Comparison of ENCODE assay signal across 26 cellular contexts in the genomic region with DNA sequence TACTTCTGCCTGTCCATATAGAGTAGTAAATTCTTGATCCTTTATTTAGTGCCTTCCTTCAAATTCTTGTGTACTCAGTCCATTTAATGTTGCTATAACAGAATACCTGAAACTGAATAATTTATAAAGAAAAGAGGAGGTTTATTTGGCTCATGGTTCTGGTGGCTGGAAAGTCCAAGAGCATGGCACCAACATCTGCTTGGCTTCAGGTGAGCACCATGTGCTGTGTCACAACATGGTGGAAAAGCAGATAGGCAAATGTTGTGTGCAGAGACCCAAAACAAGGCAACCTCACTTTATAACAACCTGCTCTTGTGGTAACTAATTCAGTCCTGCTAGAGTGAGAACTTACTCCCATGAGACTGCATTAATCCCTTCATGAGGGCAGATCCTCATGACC.
"Had no signal": no experiment of that assay in that cellular context is flagged by ENCODE, and none has a peak within 500 bp of the region (broad histone marks: within the 10 kb centered on the region; RNA-seq: fewer than 3 reads in every experiment).

No MANE protein-coding gene starts in this region.

- H2AFZ ChIP-seq: hepatocyte, parathyroid adenoma had no signal

- H3K4me1 ChIP-seq: parathyroid adenoma, testis, thyroid gland, transverse colon, vagina had no signal

- H3K9ac ChIP-seq: parathyroid adenoma had no signal

- H3K36me3 ChIP-seq: thyroid gland, vagina had no signal

- H3K27ac Mint-ChIP-seq: naive thymus-derived CD4-positive, alpha-beta T cell; natural killer cell treated with Interleukin-12 subunit alpha and Interleukin-12 subunit beta and Interleukin-15 and Interleukin-18, amount 100 ng/mL, for 72 hours; stimulated activated naive B cell treated with anti-CD40 and anti-IgM and Interleukin-4, amounts not matched to agents 10 μg/mL and 1 μg/mL and 100 μg/mL, for 72 hours had no signal

- H3K27me3 Mint-ChIP-seq: naive thymus-derived CD4-positive, alpha-beta T cell; natural killer cell treated with Interleukin-12 subunit alpha and Interleukin-12 subunit beta and Interleukin-15 and Interleukin-18, amount 100 ng/mL, for 72 hours; stimulated activated naive B cell treated with anti-CD40 and anti-IgM and Interleukin-4, amounts not matched to agents 10 μg/mL and 1 μg/mL and 100 μg/mL, for 72 hours had no signal

- H3K27me3 ChIP-seq: hepatocyte, right atrium auricular region, stomach, testis, thyroid gland, transverse colon, upper lobe of left lung, vagina had no signal

- ATAC-seq: mucosa of descending colon; naive thymus-derived CD4-positive, alpha-beta T cell; natural killer cell treated with Interleukin-12 subunit alpha and Interleukin-12 subunit beta and Interleukin-15 and Interleukin-18, amount 100 ng/mL, for 72 hours; sciatic nerve; stimulated activated naive B cell treated with anti-CD40 and anti-IgM and Interleukin-4, amounts not matched to agents 10 μg/mL and 1 μg/mL and 100 μg/mL, for 72 hours; stimulated activated naive CD8-positive, alpha-beta T cell treated with anti-CD3 and anti-CD28 coated beads, Interleukin-15, Interleukin-2, amounts not matched to agents 100 U/mL and 50 U/mL, for 24 hours had no signal

- H3K4me3 Mint-ChIP-seq: naive thymus-derived CD4-positive, alpha-beta T cell; natural killer cell treated with Interleukin-12 subunit alpha and Interleukin-12 subunit beta and Interleukin-15 and Interleukin-18, amount 100 ng/mL, for 72 hours; stimulated activated naive B cell treated with anti-CD40 and anti-IgM and Interleukin-4, amounts not matched to agents 10 μg/mL and 1 μg/mL and 100 μg/mL, for 72 hours had no signal

- H3K36me3 Mint-ChIP-seq: natural killer cell treated with Interleukin-12 subunit alpha and Interleukin-12 subunit beta and Interleukin-15 and Interleukin-18, amount 100 ng/mL, for 72 hours had no signal

- H3K4me3 ChIP-seq: hepatocyte, left ventricle myocardium inferior, lung, mucosa of descending colon, psoas muscle, right atrium auricular region, skin epidermis, stomach, testis, thyroid gland, transverse colon, upper lobe of left lung, vagina had no signal

- H3K27ac ChIP-seq: hepatocyte, left ventricle myocardium inferior, parathyroid adenoma, psoas muscle, skin epidermis, stomach, testis, thyroid gland, transverse colon, upper lobe of left lung, vagina had no signal

- DNase-seq: islet precursor cell; left ventricle myocardium inferior; midbrain; mucosa of descending colon; naive thymus-derived CD4-positive, alpha-beta T cell; nucleus accumbens; psoas muscle; stimulated activated CD4-positive, alpha-beta T cell treated with anti-CD3 and anti-CD28 coated beads, Interleukin-12 subunit alpha, Interleukin-12 subunit beta, amount 100 ng/mL, for 4 hours; stimulated activated CD4-positive, alpha-beta T cell treated with anti-CD3 and anti-CD28 coated beads, Interleukin-15, amount 100 ng/mL, for 24 hours; stimulated activated CD4-positive, alpha-beta T cell treated with anti-CD3 and anti-CD28 coated beads, Interleukin-2, amount 100 ng/mL, for 24 hours; stimulated activated CD4-positive, alpha-beta T cell treated with anti-CD3 and anti-CD28 coated beads, Interleukin-4, amount 100 ng/mL, for 1 hour; stimulated activated naive B cell treated with anti-CD40 and anti-IgM and Interleukin-4, amounts not matched to agents 10 μg/mL and 1 μg/mL and 100 μg/mL, for 72 hours; stimulated activated naive CD8-positive, alpha-beta T cell treated with anti-CD3 and anti-CD28 coated beads, Interleukin-15, Interleukin-2, amounts not matched to agents 100 U/mL and 50 U/mL, for 24 hours; stomach; testis; thyroid gland; transverse colon; upper lobe of left lung had no signal

- H3K9me3 Mint-ChIP-seq: stimulated activated naive B cell treated with anti-CD40 and anti-IgM and Interleukin-4, amounts not matched to agents 10 μg/mL and 1 μg/mL and 100 μg/mL, for 72 hours had no signal

- H3K9me3 ChIP-seq: mucosa of descending colon, psoas muscle, right atrium auricular region, testis, thyroid gland, transverse colon, upper lobe of left lung, vagina had no signal

- H3K79me2 ChIP-seq: parathyroid adenoma had no signal

- H3K4me2 ChIP-seq: hepatocyte had no signal
